21 cellular contexts compared by ENCODE assay signal in genomic region chr15:85661859-85662258, GRCh38.
"Had no signal": no experiment of that assay in that cellular context is flagged by ENCODE, and none has a peak within 500 bp of the region (broad histone marks: within the 10 kb centered on the region; RNA-seq: fewer than 3 reads in every experiment).

No MANE protein-coding gene starts in this region.

- H3K27ac Mint-ChIP-seq: endodermal cell had no signal

- H3K9me3 Mint-ChIP-seq: neural crest cell had no signal

- H3K9me3 ChIP-seq: heart left ventricle, mucosa of descending colon, right atrium auricular region, sigmoid colon, suprapubic skin, tibial artery, upper lobe of right lung, vagina had no signal

- H3K4me3 ChIP-seq: heart left ventricle, mucosa of descending colon, right atrium auricular region, sigmoid colon, skin epidermis, suprapubic skin, tibial artery, upper lobe of right lung, vagina had no signal

- H3K27ac ChIP-seq: foreskin keratinocyte, right atrium auricular region, sigmoid colon, skin epidermis, suprapubic skin, tibial artery, upper lobe of right lung, vagina had no signal

- H3K4me3 Mint-ChIP-seq: endodermal cell, natural killer cell, neural crest cell had no signal

- DNase-seq: dermis blood vessel endothelial cell; endodermal cell; erythroblast; foreskin keratinocyte; heart left ventricle; hippocampal formation; kidney glomerular epithelial cell; mucosa of descending colon; natural killer cell; posterior cingulate gyrus; sigmoid colon; stimulated activated CD4-positive, alpha-beta T cell treated with anti-CD3 and anti-CD28 coated beads, Interleukin-2, amount 100 ng/mL, for 24 hours; stimulated activated CD4-positive, alpha-beta T cell treated with anti-CD3 and anti-CD28 coated beads, Interleukin-4, amount 100 ng/mL, for 4 hours; stimulated activated naive CD4-positive, alpha-beta T cell; tibial artery; upper lobe of right lung had no signal

- ATAC-seq: foreskin keratinocyte, mucosa of descending colon, natural killer cell had no signal

- H3K4me1 ChIP-seq: foreskin keratinocyte, vagina had no signal

- H3K27me3 ChIP-seq: foreskin keratinocyte, heart left ventricle, right atrium auricular region, sigmoid colon, suprapubic skin, tibial artery, upper lobe of right lung, vagina had no signal

- H3K4me1 Mint-ChIP-seq: endodermal cell had no signal
